ENCODE assay signal across 1 cellular context in genomic region chr19:54231077-54231931, GRCh38.
TF ChIP-seq lines count a peak whose summit lies in the region.

No MANE protein-coding gene starts in this region.

TF ChIP-seq in IMR-90, 13 proteins besides CTCF, POLR2A, EP300 and RAD21 (continued from another document):
- peak; percentile 47 for TF ChIP-seq USF2 (IDR thresholded peaks at IDR 0.05; ENCODE audit: low read depth, low read length)
- TF ChIP-seq FOS (IDR thresholded peaks at IDR 0.05; ENCODE audit: low read depth, low read length), result no peak
- TF ChIP-seq NFE2L2 (IDR thresholded peaks at IDR 0.05; ENCODE audit: low read depth, low read length), result no peak
- no peak for TF ChIP-seq MXI1 (IDR thresholded peaks at IDR 0.05; ENCODE audit: borderline replicate concordance, low read depth, low read length)
- no peak for TF ChIP-seq RCOR1 (IDR thresholded peaks at IDR 0.05; ENCODE audit: insufficient replicate concordance, low read length)
- TF ChIP-seq RFX5 (IDR thresholded peaks at IDR 0.05; ENCODE audit: low read depth, low read length), result no peak
- TF ChIP-seq BHLHE40 (IDR thresholded peaks at IDR 0.05; ENCODE audit: low read depth, low read length), result no peak
- no peak for TF ChIP-seq ELK1 (IDR thresholded peaks at IDR 0.05; ENCODE audit: borderline replicate concordance, low read depth, low read length)
- TF ChIP-seq SMC3 (IDR thresholded peaks at IDR 0.05; ENCODE audit: low read depth, low read length), result peak; percentile 89
- no peak for TF ChIP-seq CEBPB (IDR thresholded peaks at IDR 0.05; ENCODE audit: low read depth, low read length)
